In the genomic region with DNA sequence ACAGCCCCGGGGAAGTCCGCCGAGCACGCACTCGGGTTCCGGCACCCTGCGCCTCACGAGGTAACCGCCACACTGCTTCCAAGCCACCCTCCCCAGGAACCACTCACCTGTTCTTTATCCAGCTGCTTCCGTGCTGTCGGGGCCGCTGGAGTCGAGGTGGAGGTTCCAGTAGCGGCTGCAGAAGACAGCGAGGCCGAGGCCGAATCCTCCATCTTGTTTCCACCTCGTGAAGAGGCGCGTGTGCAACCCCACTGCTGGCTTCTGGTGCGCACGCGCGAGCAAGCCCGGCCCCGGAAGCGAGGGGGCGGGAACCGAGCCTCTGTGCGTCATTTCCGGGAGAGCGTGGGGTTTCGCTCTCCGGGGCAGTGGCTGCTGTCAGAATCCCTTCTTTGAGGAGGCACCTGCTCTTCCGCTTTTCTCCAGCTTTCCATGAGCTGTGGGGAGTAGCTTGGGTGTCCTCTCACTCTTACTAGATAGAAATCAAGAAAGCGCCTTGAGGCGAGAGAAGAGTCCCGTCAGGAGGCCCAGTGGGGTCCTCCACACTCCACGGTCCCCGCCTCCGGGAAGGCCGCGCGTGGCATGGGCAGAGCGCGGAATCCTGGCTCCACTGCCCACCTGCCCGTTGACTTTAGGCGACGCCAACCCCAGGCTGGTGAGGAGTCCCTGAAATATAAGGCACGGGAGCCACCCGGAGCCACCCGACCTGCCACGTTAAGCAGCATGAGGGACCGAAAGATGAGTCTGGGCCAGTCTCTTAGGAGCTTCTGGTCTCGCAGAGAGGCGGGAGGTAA, we compare ENCODE assay signal across 8 cellular contexts.
A peak's percentile ranks its signal among the peaks of the same experiment; 100 is the strongest.
DNase-seq lines count a peak whose midpoint lies in the region; ATAC-seq and TF ChIP-seq lines count a peak whose summit lies in the region.

RSL1D1 (minus strand) TSS at position 242 of the 791 bp plus-strand sequence; CDS start at position 212, 30 bp downstream.

- H3K27ac ChIP-seq in epithelial cell of prostate: peak within 1 kb of the TSS; percentile 72
- peak within 1 kb of the TSS; percentile 86 to 88 for H3K27ac ChIP-seq in mucosa of rectum (ENCODE audit: low read depth in 2 of 2, low read length in 2 of 2)

- H3K27me3 ChIP-seq in mucosa of rectum (ENCODE audit: control insufficient read depth in 2 of 2, insufficient read depth in 2 of 2, low read length in 2 of 2): no peaks in the 10 kb centered on the region

- no peaks in the 10 kb centered on the region for H3K9me3 ChIP-seq in mucosa of rectum (ENCODE audit: control insufficient read depth in 2 of 2, low read length in 2 of 2)

- peaks cover 8 to 9% of the 10 kb centered on the region in 2 donors for H3K4me1 ChIP-seq in mucosa of rectum (ENCODE audit: control insufficient read depth in 2 of 2, insufficient read depth in 2 of 2, low read length in 2 of 2)

- TF ChIP-seq RAD21 in Ishikawa (IDR thresholded peaks at IDR 0.05; ENCODE audit: low read depth): no peak

- peak; percentile 82 for ATAC-seq in GM21619 (IDR thresholded peaks at IDR 0.05; ENCODE audit: unreplicated experiment)

- TF ChIP-seq EP300 in Ishikawa (IDR thresholded peaks at IDR 0.05; ENCODE audit: borderline replicate concordance): no peak

- H3K36me3 ChIP-seq in mucosa of rectum (ENCODE audit: control insufficient read depth in 2 of 2, insufficient read depth in 2 of 2, low read length in 2 of 2): peaks cover 16 to 21% of the 10 kb centered on the region in 2 donors

- DNase-seq in DMS153 treated with DMSO at 0.1 percent for 48 hours (lab: John Stamatoyannopoulos, UW; ENCODE audit: unreplicated experiment): peak; percentile 85
- peak; percentile 34 for DNase-seq in OCI-M2 (lab: John Stamatoyannopoulos, UW; ENCODE audit: unreplicated experiment)
- peak; percentile 93 for DNase-seq in activated T-cell treated with anti-CD3 and anti-CD28 coated beads for 4 hours
- peak; percentile 66 for DNase-seq in epithelial cell of prostate (ENCODE audit: low read depth, low spot score)
- DNase-seq in stimulated activated CD8-positive, alpha-beta memory T cell treated with anti-CD3 and anti-CD28 coated beads, Interleukin-4, amount 100 ng/mL, for 4 hours (ENCODE audit: low read depth in 2 of 2, low spot score in 1 of 2): peak; percentile 76 to 86

- H3K4me3 ChIP-seq in mucosa of rectum (ENCODE audit: low read length in 2 of 2): peak within 1 kb of the TSS; percentile 94 to 99

- H3K9ac ChIP-seq in mucosa of rectum (ENCODE audit: low read depth in 1 of 2, low read length in 2 of 2): peak within 1 kb of the TSS; percentile 85 to 93

TF ChIP-seq in Ishikawa, 13 proteins besides CTCF, POLR2A, EP300 and RAD21:
- TF ChIP-seq, protein P1, sequence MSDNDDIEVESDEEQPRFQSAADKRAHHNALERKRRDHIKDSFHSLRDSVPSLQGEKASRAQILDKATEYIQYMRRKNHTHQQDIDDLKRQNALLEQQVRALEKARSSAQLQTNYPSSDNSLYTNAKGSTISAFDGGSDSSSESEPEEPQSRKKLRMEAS (IDR thresholded peaks at IDR 0.05): peak; percentile 95
- TF ChIP-seq FOXM1 (IDR thresholded peaks at IDR 0.05; ENCODE audit: borderline replicate concordance, low read depth) (no peak), NFIC (IDR thresholded peaks at IDR 0.05) (no peak), CREB1 (IDR thresholded peaks at IDR 0.05; ENCODE audit: low read depth) (peak; percentile 81), TCF12 (IDR thresholded peaks at IDR 0.05; ENCODE audit: low read depth) (peak; percentile 39; the same call in 1 of the 2 replicates), TAF1 (IDR thresholded peaks at IDR 0.05; ENCODE audit: low read depth) (peak; percentile 98), EGR1 (IDR thresholded peaks at IDR 0.05) (0 out of 2 replicates have a peak, but pooled peaks have one; percentile 8), ZBTB7A (IDR thresholded peaks at IDR 0.05; ENCODE audit: low read depth) (no peak), TEAD4 (IDR thresholded peaks at IDR 0.05) (peak; percentile 3; the same call in 1 of the 2 replicates), USF1 (IDR thresholded peaks at IDR 0.05) (peak; percentile 57; the same call in 1 of the 2 replicates), CEBPB (IDR thresholded peaks at IDR 0.05) (no peak), YY1 (IDR thresholded peaks at IDR 0.05; ENCODE audit: low read depth) (peak; percentile 95)
- TF ChIP-seq, protein P2, sequence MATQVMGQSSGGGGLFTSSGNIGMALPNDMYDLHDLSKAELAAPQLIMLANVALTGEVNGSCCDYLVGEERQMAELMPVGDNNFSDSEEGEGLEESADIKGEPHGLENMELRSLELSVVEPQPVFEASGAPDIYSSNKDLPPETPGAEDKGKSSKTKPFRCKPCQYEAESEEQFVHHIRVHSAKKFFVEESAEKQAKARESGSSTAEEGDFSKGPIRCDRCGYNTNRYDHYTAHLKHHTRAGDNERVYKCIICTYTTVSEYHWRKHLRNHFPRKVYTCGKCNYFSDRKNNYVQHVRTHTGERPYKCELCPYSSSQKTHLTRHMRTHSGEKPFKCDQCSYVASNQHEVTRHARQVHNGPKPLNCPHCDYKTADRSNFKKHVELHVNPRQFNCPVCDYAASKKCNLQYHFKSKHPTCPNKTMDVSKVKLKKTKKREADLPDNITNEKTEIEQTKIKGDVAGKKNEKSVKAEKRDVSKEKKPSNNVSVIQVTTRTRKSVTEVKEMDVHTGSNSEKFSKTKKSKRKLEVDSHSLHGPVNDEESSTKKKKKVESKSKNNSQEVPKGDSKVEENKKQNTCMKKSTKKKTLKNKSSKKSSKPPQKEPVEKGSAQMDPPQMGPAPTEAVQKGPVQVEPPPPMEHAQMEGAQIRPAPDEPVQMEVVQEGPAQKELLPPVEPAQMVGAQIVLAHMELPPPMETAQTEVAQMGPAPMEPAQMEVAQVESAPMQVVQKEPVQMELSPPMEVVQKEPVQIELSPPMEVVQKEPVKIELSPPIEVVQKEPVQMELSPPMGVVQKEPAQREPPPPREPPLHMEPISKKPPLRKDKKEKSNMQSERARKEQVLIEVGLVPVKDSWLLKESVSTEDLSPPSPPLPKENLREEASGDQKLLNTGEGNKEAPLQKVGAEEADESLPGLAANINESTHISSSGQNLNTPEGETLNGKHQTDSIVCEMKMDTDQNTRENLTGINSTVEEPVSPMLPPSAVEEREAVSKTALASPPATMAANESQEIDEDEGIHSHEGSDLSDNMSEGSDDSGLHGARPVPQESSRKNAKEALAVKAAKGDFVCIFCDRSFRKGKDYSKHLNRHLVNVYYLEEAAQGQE (IDR thresholded peaks at IDR 0.05; ENCODE audit: low read depth): no peak

Comparison
In these comparisons a context has a peak if more than half of its experiments do, and no peak if none do; other contexts are left out.
1. Peak in every context shown above with its lines: DNase-seq, ATAC-seq, H3K4me3 ChIP-seq and H3K27ac ChIP-seq.
2. DNase-seq: peak in every context shown above with its lines; median percentile 93 in activated T-cell treated with anti-CD3 and anti-CD28 coated beads for 4 hours; 85 in DMS153 treated with DMSO at 0.1 percent for 48 hours; 81 in stimulated activated CD8-positive, alpha-beta memory T cell treated with anti-CD3 and anti-CD28 coated beads, Interleukin-4, amount 100 ng/mL, for 4 hours; 66 in epithelial cell of prostate; 34 in OCI-M2.